Comparison of ENCODE assay signal across 30 cellular contexts in genomic region chrX:105865709-105866108, GRCh38. TPM values are rescaled to one million over a fixed set of nuclear protein-coding genes. Genes with fewer than 3 reads are reported as not detected.
"Had no signal": no experiment of that assay in that cellular context is flagged by ENCODE, and none has a peak within 500 bp of the region (broad histone marks: within the 10 kb centered on the region; RNA-seq: fewer than 3 reads in every experiment).

No MANE protein-coding gene starts in this region.

- FAIRE-seq: frontal cortex had no signal

- H3K36me3 ChIP-seq: esophagus squamous epithelium had no signal

- H3K27ac Mint-ChIP-seq: activated CD4-positive, alpha-beta memory T cell treated with anti-CD3 and anti-CD28 coated beads for 36 hours; activated CD4-positive, alpha-beta T cell treated with anti-CD3 and anti-CD28 coated beads for 36 hours; activated CD4-positive, alpha-beta T cell treated with anti-CD3 and anti-CD28 coated beads, Interleukin-2, amount 10 ng/mL, durations not matched to agents 24 days and 14 days; activated CD8-positive, alpha-beta memory T cell treated with anti-CD3 and anti-CD28 coated beads, Interleukin-2, amount 10 ng/mL, durations not matched to agents 7 days and 5 days; activated CD8-positive, alpha-beta T cell treated with anti-CD3 and anti-CD28 coated beads, Interleukin-2, amount 10 ng/mL, durations not matched to agents 7 days and 5 days; activated naive CD8-positive, alpha-beta T cell; effector memory CD8-positive, alpha-beta T cell had no signal

- H3K9me3 ChIP-seq: body of pancreas, esophagus squamous epithelium had no signal

- DNase-seq: activated CD4-positive, alpha-beta memory T cell treated with anti-CD3 and anti-CD28 coated beads for 36 hours; activated CD4-positive, alpha-beta T cell treated with anti-CD3 and anti-CD28 coated beads for 36 hours; activated CD4-positive, alpha-beta T cell treated with anti-CD3 and anti-CD28 coated beads, Interleukin-2, amount 10 ng/mL, durations not matched to agents 24 days and 14 days; activated CD4-positive, CD25-positive, alpha-beta regulatory T cell; activated CD4-positive, CD25-positive, alpha-beta regulatory T cell treated with anti-CD3 and anti-CD28 coated beads, Interleukin-2, amount 50 U/mL, for 72 hours; activated CD8-positive, alpha-beta memory T cell treated with anti-CD3 and anti-CD28 coated beads, Interleukin-2, amount 10 ng/mL, durations not matched to agents 7 days and 5 days; activated CD8-positive, alpha-beta memory T cell treated with anti-CD3 and anti-CD28 coated beads, Interleukin-2, amount 50 U/mL, for 4 hours; activated CD8-positive, alpha-beta T cell treated with anti-CD3 and anti-CD28 coated beads, Interleukin-2, amount 10 ng/mL, durations not matched to agents 7 days and 5 days; activated effector memory CD4-positive, alpha-beta T cell treated with Interleukin-2 at 50 U/mL for 16 hours; activated gamma-delta T cell treated with Interleukin-2 at 50 U/mL for 16 hours; activated naive CD4-positive, alpha-beta T cell treated with anti-CD3 and anti-CD28 coated beads, Interleukin-2, amount 50 U/mL, for 16 hours; activated naive CD4-positive, alpha-beta T cell treated with Interleukin-2 at 50 U/mL for 16 hours; activated T-cell treated with anti-CD3 and anti-CD28 coated beads, Interleukin-2, amount 50 U/mL, for 1 hour; activated T-cell treated with anti-CD3 and anti-CD28 coated beads, Interleukin-2, amount 50 U/mL, for 48 hours; amniotic stem cell; anterior cingulate cortex; body of pancreas; caudate nucleus; cortex of kidney; dermis blood vessel endothelial cell; effector CD4-positive, alpha-beta T cell; effector memory CD8-positive, alpha-beta T cell; esophagus squamous epithelium; glutamatergic neuron; T-helper 2 cell had no signal

- H3K4me1 Mint-ChIP-seq: activated CD4-positive, alpha-beta T cell treated with anti-CD3 and anti-CD28 coated beads for 36 hours; activated CD4-positive, alpha-beta T cell treated with anti-CD3 and anti-CD28 coated beads, Interleukin-2, amount 10 ng/mL, durations not matched to agents 24 days and 14 days; activated CD8-positive, alpha-beta memory T cell treated with anti-CD3 and anti-CD28 coated beads, Interleukin-2, amount 10 ng/mL, durations not matched to agents 7 days and 5 days had no signal

- H3K4me1 ChIP-seq: body of pancreas, esophagus squamous epithelium had no signal

- H3K9me3 Mint-ChIP-seq: activated CD4-positive, alpha-beta memory T cell treated with anti-CD3 and anti-CD28 coated beads for 36 hours; activated CD4-positive, alpha-beta T cell treated with anti-CD3 and anti-CD28 coated beads, Interleukin-2, amount 10 ng/mL, durations not matched to agents 24 days and 14 days; effector memory CD8-positive, alpha-beta T cell had no signal

- H3K4me3 ChIP-seq: body of pancreas, esophagus squamous epithelium had no signal

- ATAC-seq: activated CD4-positive, alpha-beta T cell treated with anti-CD3 and anti-CD28 coated beads for 36 hours; activated CD8-positive, alpha-beta memory T cell treated with anti-CD3 and anti-CD28 coated beads, Interleukin-2, amount 10 ng/mL, durations not matched to agents 7 days and 5 days; activated CD8-positive, alpha-beta T cell treated with anti-CD3 and anti-CD28 coated beads, Interleukin-2, amount 10 ng/mL, durations not matched to agents 7 days and 5 days; body of pancreas; effector memory CD8-positive, alpha-beta T cell had no signal

- H3K27ac ChIP-seq: body of pancreas, epithelial cell of prostate, esophagus squamous epithelium had no signal

- H3K27me3 Mint-ChIP-seq: activated CD4-positive, alpha-beta memory T cell treated with anti-CD3 and anti-CD28 coated beads for 36 hours; activated CD4-positive, alpha-beta T cell treated with anti-CD3 and anti-CD28 coated beads for 36 hours; activated CD4-positive, alpha-beta T cell treated with anti-CD3 and anti-CD28 coated beads, Interleukin-2, amount 10 ng/mL, durations not matched to agents 24 days and 14 days; activated CD8-positive, alpha-beta memory T cell treated with anti-CD3 and anti-CD28 coated beads, Interleukin-2, amount 10 ng/mL, durations not matched to agents 7 days and 5 days; activated naive CD8-positive, alpha-beta T cell; effector memory CD8-positive, alpha-beta T cell had no signal

- H3K27me3 ChIP-seq: body of pancreas, esophagus squamous epithelium had no signal

- H3K4me3 Mint-ChIP-seq: activated CD4-positive, alpha-beta memory T cell treated with anti-CD3 and anti-CD28 coated beads for 36 hours; activated CD4-positive, alpha-beta T cell treated with anti-CD3 and anti-CD28 coated beads for 36 hours; activated CD4-positive, alpha-beta T cell treated with anti-CD3 and anti-CD28 coated beads, Interleukin-2, amount 10 ng/mL, durations not matched to agents 24 days and 14 days; activated CD8-positive, alpha-beta memory T cell treated with anti-CD3 and anti-CD28 coated beads, Interleukin-2, amount 10 ng/mL, durations not matched to agents 7 days and 5 days; activated CD8-positive, alpha-beta T cell treated with anti-CD3 and anti-CD28 coated beads, Interleukin-2, amount 10 ng/mL, durations not matched to agents 7 days and 5 days; activated naive CD8-positive, alpha-beta T cell; effector memory CD8-positive, alpha-beta T cell had no signal

- H3K36me3 Mint-ChIP-seq: activated CD4-positive, alpha-beta memory T cell treated with anti-CD3 and anti-CD28 coated beads for 36 hours; activated CD8-positive, alpha-beta memory T cell treated with anti-CD3 and anti-CD28 coated beads, Interleukin-2, amount 10 ng/mL, durations not matched to agents 7 days and 5 days; activated naive CD8-positive, alpha-beta T cell had no signal

RNA-seq across cellular contexts. Expression of gene NRK, which starts 43.4 kb away (rescaled TPM):
- total RNA-seq: activated CD4-positive, alpha-beta memory T cell treated with anti-CD3 and anti-CD28 coated beads for 36 hours; activated CD4-positive, alpha-beta T cell treated with anti-CD3 and anti-CD28 coated beads for 36 hours; activated CD4-positive, alpha-beta T cell treated with anti-CD3 and anti-CD28 coated beads, Interleukin-2, amount 10 ng/mL, durations not matched to agents 24 days and 14 days; activated CD8-positive, alpha-beta memory T cell treated with anti-CD3 and anti-CD28 coated beads for 36 hours; activated CD8-positive, alpha-beta memory T cell treated with anti-CD3 and anti-CD28 coated beads, Interleukin-2, amount 10 ng/mL, durations not matched to agents 7 days and 5 days; activated CD8-positive, alpha-beta T cell treated with anti-CD3 and anti-CD28 coated beads, Interleukin-2, amount 10 ng/mL, durations not matched to agents 7 days and 5 days; T-helper 1 cell treated with Interleukin-12 subunit alpha and Interleukin-12 subunit beta and Interleukin-4 antibody, amounts not matched to agents 30 ng/mL and 1 ng/mL, for 36 hours had no signal
